ENCODE assay signal across 8 cellular contexts in the genomic region with DNA sequence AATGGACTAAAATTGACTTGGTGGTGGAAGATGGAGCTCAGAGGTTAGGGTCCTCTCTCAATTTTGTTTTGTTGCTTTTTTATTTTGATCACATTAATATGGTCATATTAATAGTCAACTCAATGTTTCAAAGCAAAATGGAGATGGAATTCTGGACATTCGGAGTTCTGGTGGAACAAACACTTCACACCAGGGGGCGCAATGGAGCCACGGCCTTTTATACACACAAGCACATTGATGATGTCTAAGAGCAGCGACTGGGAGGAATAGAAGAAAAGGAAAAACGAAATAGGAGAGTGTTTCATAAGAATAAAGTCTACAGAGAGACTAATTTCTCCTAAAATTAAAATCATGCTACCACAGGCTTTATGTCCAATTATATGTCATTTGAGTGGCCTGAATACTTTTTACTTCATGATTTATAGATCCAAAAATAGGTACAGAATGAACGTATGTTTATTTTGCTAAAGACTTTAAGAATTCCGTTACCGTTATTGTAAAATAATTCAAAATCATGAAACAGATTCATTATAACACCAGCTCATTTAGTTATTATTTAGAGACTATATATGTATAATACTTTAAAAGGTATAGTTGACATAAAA.
DNase-seq lines count a peak whose midpoint lies in the region; ATAC-seq and TF ChIP-seq lines count a peak whose summit lies in the region.

No MANE protein-coding gene starts in this region.

- no peak overlapping the region for H3K27ac ChIP-seq in naive thymus-derived CD4-positive, alpha-beta T cell (ENCODE audit: low read depth, low read length)

- peaks cover 15% of the 10 kb centered on the region for H3K4me1 Mint-ChIP-seq in activated CD4-positive, alpha-beta memory T cell treated with anti-CD3 and anti-CD28 coated beads for 36 hours (ENCODE audit: low read depth)
- H3K4me1 Mint-ChIP-seq in endothelial cell (ENCODE audit: unreplicated experiment) = peaks cover 23% of the 10 kb centered on the region
- peaks cover 0 to 8% (median 8%) of the 10 kb centered on the region in 7 donors for H3K4me1 Mint-ChIP-seq in naive thymus-derived CD4-positive, alpha-beta T cell

- no peaks in the 10 kb centered on the region for H3K4me1 ChIP-seq in naive thymus-derived CD4-positive, alpha-beta T cell (ENCODE audit: control insufficient read depth in 2 of 2, insufficient read depth in 2 of 2, low read length in 2 of 2)

- H3K27me3 Mint-ChIP-seq in activated CD4-positive, alpha-beta memory T cell treated with anti-CD3 and anti-CD28 coated beads for 36 hours = peaks cover 5% of the 10 kb centered on the region
- H3K27me3 Mint-ChIP-seq in endothelial cell (ENCODE audit: unreplicated experiment) = no peaks in the 10 kb centered on the region
- peaks cover 4 to 13% (median 9%) of the 10 kb centered on the region in 5 donors for H3K27me3 Mint-ChIP-seq in naive thymus-derived CD4-positive, alpha-beta T cell

- no peaks in the 10 kb centered on the region for H3K27me3 ChIP-seq in naive thymus-derived CD4-positive, alpha-beta T cell (ENCODE audit: control insufficient read depth in 2 of 2, insufficient read depth in 2 of 2, low read length in 2 of 2)

- H3K9me3 ChIP-seq in naive thymus-derived CD4-positive, alpha-beta T cell (ENCODE audit: control insufficient read depth in 2 of 3, low read length in 3 of 3) = no peaks in the 10 kb centered on the region

- POLR2A ChIA-PET in activated CD4-positive, alpha-beta memory T cell treated with anti-CD3 and anti-CD28 coated beads for 36 hours (lab: Charles Lee) = no interaction called here
- POLR2A ChIA-PET in naive thymus-derived CD4-positive, alpha-beta T cell (lab: Charles Lee) = no interaction called here

- H3K27ac Mint-ChIP-seq in activated CD4-positive, alpha-beta memory T cell treated with anti-CD3 and anti-CD28 coated beads for 36 hours = no peak overlapping the region
- H3K27ac Mint-ChIP-seq in endothelial cell (ENCODE audit: unreplicated experiment) = no peak overlapping the region
- no peak overlapping the region for H3K27ac Mint-ChIP-seq in naive thymus-derived CD4-positive, alpha-beta T cell

- no peaks in the 10 kb centered on the region for H3K9me3 Mint-ChIP-seq in activated CD4-positive, alpha-beta memory T cell treated with anti-CD3 and anti-CD28 coated beads for 36 hours
- H3K9me3 Mint-ChIP-seq in endothelial cell (ENCODE audit: unreplicated experiment) = peaks cover 8% of the 10 kb centered on the region
- H3K9me3 Mint-ChIP-seq in naive thymus-derived CD4-positive, alpha-beta T cell = peaks cover 0 to 8% (median 0%) of the 10 kb centered on the region in 11 donors

- no peak overlapping the region for H3K4me3 ChIP-seq in AG09309 (ENCODE audit: control insufficient read depth, low read depth, low read length)
- no peak overlapping the region for H3K4me3 ChIP-seq in naive thymus-derived CD4-positive, alpha-beta T cell (ENCODE audit: low read length)

- intact Hi-C loops in activated CD4-positive, alpha-beta memory T cell treated with anti-CD3 and anti-CD28 coated beads for 36 hours (cut with micrococcal nuclease) = loop anchor here (1.0 to 10.0 kb wide), 6 partner anchors 21 to 1293 kb away; a partner anchor contains a TSS
- intact Hi-C loops in naive thymus-derived CD4-positive, alpha-beta T cell (cut with micrococcal nuclease) = loop anchor here (1.0 kb wide), 3 partner anchors 21 to 319 kb away; no protein-coding TSS in a partner anchor

- ATAC-seq in GM18867 (IDR thresholded peaks at IDR 0.05; ENCODE audit: unreplicated experiment) (peak; percentile 77), HG03342 (IDR thresholded peaks at IDR 0.05; ENCODE audit: unreplicated experiment) (peak; percentile 78)
- ATAC-seq in naive thymus-derived CD4-positive, alpha-beta T cell = no peak

- TF ChIP-seq CTCF in AG09309 (IDR thresholded peaks at IDR 0.05; ENCODE audit: control insufficient read depth, insufficient read depth, low read depth, low read length, missing control alignments) (peak; percentile 87), endothelial cell (IDR thresholded peaks at IDR 0.05; ENCODE audit: unreplicated experiment) (peak; percentile 81)

- CTCF ChIA-PET in activated CD4-positive, alpha-beta memory T cell treated with anti-CD3 and anti-CD28 coated beads for 36 hours (lab: Charles Lee) = interaction anchor here (0.6 to 4.8 kb wide), 13 partner anchors 8 to 637 kb away, joined by 3 to 32 read pairs (median 4); a partner anchor contains a TSS
- CTCF ChIA-PET in naive thymus-derived CD4-positive, alpha-beta T cell (lab: Charles Lee) = no interaction called here

- peaks cover 2% of the 10 kb centered on the region for H3K36me3 Mint-ChIP-seq in activated CD4-positive, alpha-beta memory T cell treated with anti-CD3 and anti-CD28 coated beads for 36 hours
- H3K36me3 Mint-ChIP-seq in endothelial cell (ENCODE audit: low read depth, unreplicated experiment) = peaks cover 8% of the 10 kb centered on the region
- H3K36me3 Mint-ChIP-seq in naive thymus-derived CD4-positive, alpha-beta T cell = no peaks in the 10 kb centered on the region

- no peaks in the 10 kb centered on the region for H3K36me3 ChIP-seq in naive thymus-derived CD4-positive, alpha-beta T cell (ENCODE audit: control insufficient read depth in 2 of 3, insufficient read depth in 3 of 3, low read length in 3 of 3)

- DNase-seq in AG09309 (ENCODE audit: low read depth) (peak; percentile 21), NCI-H524 treated with DMSO at 0.1 percent for 48 hours (lab: John Stamatoyannopoulos, UW) (peak; percentile 20), endothelial cell (ENCODE audit: low spot score) (peak; percentile 73), stromal cell of bone marrow (ENCODE audit: low read depth) (peak; percentile 55)
- DNase-seq in activated CD4-positive, alpha-beta memory T cell treated with anti-CD3 and anti-CD28 coated beads for 36 hours = peak; percentile 78
- peak in 6 of 9 donors; percentile 4 to 52 (median 10) for DNase-seq in naive thymus-derived CD4-positive, alpha-beta T cell

- no peak overlapping the region for H3K4me3 Mint-ChIP-seq in activated CD4-positive, alpha-beta memory T cell treated with anti-CD3 and anti-CD28 coated beads for 36 hours
- H3K4me3 Mint-ChIP-seq in endothelial cell (ENCODE audit: unreplicated experiment) = no peak overlapping the region
- no peak overlapping the region for H3K4me3 Mint-ChIP-seq in naive thymus-derived CD4-positive, alpha-beta T cell

Comparison
In these comparisons a context has a peak if more than half of its experiments do, and no peak if none do; other contexts are left out.
1. DNase-seq: peak in every context shown above with its lines; median percentile 78 in activated CD4-positive, alpha-beta memory T cell treated with anti-CD3 and anti-CD28 coated beads for 36 hours; 73 in endothelial cell; 55 in stromal cell of bone marrow; 21 in AG09309; 20 in NCI-H524 treated with DMSO at 0.1 percent for 48 hours; 10 in naive thymus-derived CD4-positive, alpha-beta T cell.